Comparison of ENCODE assay signal across 9 cellular contexts in genomic region chr16:71896688-71897368, GRCh38. TPM values are rescaled to one million over a fixed set of nuclear protein-coding genes. Genes with fewer than 3 reads are reported as not detected.
DNase-seq lines count a peak whose midpoint lies in the region; ATAC-seq and TF ChIP-seq lines count a peak whose summit lies in the region.
"Had no signal": no experiment of that assay in that cellular context is flagged by ENCODE, and none has a peak within 500 bp of the region (broad histone marks: within the 10 kb centered on the region; RNA-seq: fewer than 3 reads in every experiment).

No MANE protein-coding gene starts in this region.

- H3K4me3 Mint-ChIP-seq in nephron, result peak overlapping the region; percentile 93 to 99 (median 99)

- no peaks in the 10 kb centered on the region for H3K9me3 Mint-ChIP-seq in nephron

- DNase-seq in BE2C (no peak), dorsolateral prefrontal cortex (no peak), iPS-NIHi7 (ENCODE audit: extremely low spot score) (no peak)
- no peak for DNase-seq in effector CD8-positive, alpha-beta T cell (lab: John Stamatoyannopoulos, UW)
- DNase-seq: NCI-H187 treated with DMSO at 0.1 percent for 48 hours had no signal

- peaks cover 3% of the 10 kb centered on the region for H3K4me1 ChIP-seq in BE2C

- peaks cover 3% of the 10 kb centered on the region for H3K27me3 Mint-ChIP-seq in nephron (ENCODE audit: low read depth)

- no peak for ATAC-seq in HG03045 (IDR thresholded peaks at IDR 0.05; ENCODE audit: unreplicated experiment)
- ATAC-seq in GM18511 (IDR thresholded peaks at IDR 0.05; ENCODE audit: unreplicated experiment), result no peak

- H3K36me3 Mint-ChIP-seq in nephron (ENCODE audit: low read depth), result peaks cover 24% of the 10 kb centered on the region

- H3K27me3 ChIP-seq in BE2C (no peaks in the 10 kb centered on the region), dorsolateral prefrontal cortex (no peaks in the 10 kb centered on the region)

- peak overlapping the region; percentile 19 for H3K27ac ChIP-seq in KOPT-K1 (ENCODE audit: low read depth, low read length, poor library complexity, severe bottlenecking)
- H3K27ac ChIP-seq in dorsolateral prefrontal cortex, result peak overlapping the region in 28 of 59 donors; percentile 1 to 99 (median 96)

- intact Hi-C loops in dorsolateral prefrontal cortex (cut with DNase I), result loop anchor here (5.0 to 10.0 kb wide), 4 partner anchors 50 to 172 kb away; partner anchors contain the start of genes ATXN1L (in 1 of the 2), DHODH (in 1 of the 2) and PHLPP2 (in 1 of the 2)

- peak overlapping the region; percentile 92 to 98 (median 97) for H3K27ac Mint-ChIP-seq in nephron

- no peak for TF ChIP-seq CTCF in BE2C (IDR thresholded peaks at IDR 0.05; ENCODE audit: low read depth, low read length)
- TF ChIP-seq CTCF in dorsolateral prefrontal cortex (IDR thresholded peaks at IDR 0.05 in 54 of 56, conservative IDR thresholded peaks at IDR 0.05 in 2 of 56; ENCODE audit: low read depth in 1 of 56, partially characterized antibody in 56 of 56), result no peak
- TF ChIP-seq CTCF in nephron (IDR thresholded peaks at IDR 0.05; ENCODE audit: unreplicated experiment in 3 of 3), result no peak

- H3K4me1 Mint-ChIP-seq in nephron, result peaks cover 22% of the 10 kb centered on the region

- H3K4me3 ChIP-seq in BE2C (ENCODE audit: low read depth, low read length) (peak overlapping the region; percentile 97), dorsolateral prefrontal cortex (peak overlapping the region; percentile 69 to 100 (median 98))

- H3K36me3 ChIP-seq in BE2C (peaks cover 10% of the 10 kb centered on the region), KOPT-K1 (ENCODE audit: insufficient read depth, low read length) (peaks cover 9% of the 10 kb centered on the region; the same call in 1 of the 2 replicates)

- no peaks in the 10 kb centered on the region for H3K9me3 ChIP-seq in BE2C
- no peaks in the 10 kb centered on the region for H3K9me3 ChIP-seq in KOPT-K1 (ENCODE audit: insufficient read depth, low read length, poor library complexity, severe bottlenecking)

RNA-seq across cellular contexts. Expression of gene IST1, which starts 1.5 kb away (rescaled TPM):
- 207 TPM for polyA plus RNA-seq in BE2C (2012; ENCODE audit: insufficient read depth, insufficient read length, low read depth)
- total RNA-seq in dorsolateral prefrontal cortex, result 100 to 1,000 TPM in 118 of 120 experiments, 10 to 100 TPM in 2; 70.6 to 245 (median 162) TPM

RNA-seq across cellular contexts. Expression of gene ZNF821, which starts 12.8 kb away (rescaled TPM):
- polyA plus RNA-seq in BE2C (2012; ENCODE audit: insufficient read depth, insufficient read length, low read depth), result 8.9 TPM
- 10 to 100 TPM in 119 of 120 experiments, 1 to 10 TPM in 1; 8.8 to 35.9 (median 22.5) TPM for total RNA-seq in dorsolateral prefrontal cortex

RNA-seq across cellular contexts. Expression of gene ATXN1L, which starts 51.1 kb away (rescaled TPM):
- 23.1 TPM for polyA plus RNA-seq in BE2C (2012; ENCODE audit: insufficient read depth, insufficient read length, low read depth)
- 10 to 100 TPM; 20.3 to 34.3 (median 26.3) TPM for total RNA-seq in dorsolateral prefrontal cortex
